Comparison of ENCODE assay signal across 3 cellular contexts in the genomic region with DNA sequence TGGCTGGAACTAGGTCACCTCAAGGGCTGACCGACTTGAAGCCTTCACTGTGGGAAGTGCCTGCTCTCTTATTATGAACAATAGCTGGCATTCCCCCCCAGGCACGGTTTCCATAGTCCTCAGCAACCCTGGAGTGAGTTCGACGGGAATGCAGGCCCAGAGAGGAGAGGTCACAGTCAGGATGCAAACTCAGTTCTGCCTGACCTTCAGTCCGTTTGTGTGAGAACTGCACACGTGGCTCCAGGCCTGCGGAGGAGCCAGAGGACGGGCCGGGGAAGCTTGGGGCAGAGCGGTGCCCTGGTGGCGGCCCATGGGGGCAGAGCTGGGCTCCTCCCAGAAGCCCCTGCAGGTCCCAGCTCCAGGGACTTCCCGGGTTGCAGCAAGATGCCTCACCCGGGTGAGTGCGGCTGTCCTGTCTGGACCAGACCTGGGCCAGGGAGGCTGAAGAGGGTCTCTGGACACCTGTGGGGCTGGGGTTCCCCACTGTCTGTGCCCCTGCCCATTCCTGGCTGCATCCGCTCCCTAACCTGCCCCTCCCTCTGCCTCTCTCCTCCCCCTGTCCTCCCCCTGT.
TF ChIP-seq lines count a peak whose summit lies in the region.

No MANE protein-coding gene starts in this region.

TF ChIP-seq in GM23338, 12 proteins besides CTCF, POLR2A, EP300 and RAD21 (continues in another document):
- TF ChIP-seq, protein P1, sequence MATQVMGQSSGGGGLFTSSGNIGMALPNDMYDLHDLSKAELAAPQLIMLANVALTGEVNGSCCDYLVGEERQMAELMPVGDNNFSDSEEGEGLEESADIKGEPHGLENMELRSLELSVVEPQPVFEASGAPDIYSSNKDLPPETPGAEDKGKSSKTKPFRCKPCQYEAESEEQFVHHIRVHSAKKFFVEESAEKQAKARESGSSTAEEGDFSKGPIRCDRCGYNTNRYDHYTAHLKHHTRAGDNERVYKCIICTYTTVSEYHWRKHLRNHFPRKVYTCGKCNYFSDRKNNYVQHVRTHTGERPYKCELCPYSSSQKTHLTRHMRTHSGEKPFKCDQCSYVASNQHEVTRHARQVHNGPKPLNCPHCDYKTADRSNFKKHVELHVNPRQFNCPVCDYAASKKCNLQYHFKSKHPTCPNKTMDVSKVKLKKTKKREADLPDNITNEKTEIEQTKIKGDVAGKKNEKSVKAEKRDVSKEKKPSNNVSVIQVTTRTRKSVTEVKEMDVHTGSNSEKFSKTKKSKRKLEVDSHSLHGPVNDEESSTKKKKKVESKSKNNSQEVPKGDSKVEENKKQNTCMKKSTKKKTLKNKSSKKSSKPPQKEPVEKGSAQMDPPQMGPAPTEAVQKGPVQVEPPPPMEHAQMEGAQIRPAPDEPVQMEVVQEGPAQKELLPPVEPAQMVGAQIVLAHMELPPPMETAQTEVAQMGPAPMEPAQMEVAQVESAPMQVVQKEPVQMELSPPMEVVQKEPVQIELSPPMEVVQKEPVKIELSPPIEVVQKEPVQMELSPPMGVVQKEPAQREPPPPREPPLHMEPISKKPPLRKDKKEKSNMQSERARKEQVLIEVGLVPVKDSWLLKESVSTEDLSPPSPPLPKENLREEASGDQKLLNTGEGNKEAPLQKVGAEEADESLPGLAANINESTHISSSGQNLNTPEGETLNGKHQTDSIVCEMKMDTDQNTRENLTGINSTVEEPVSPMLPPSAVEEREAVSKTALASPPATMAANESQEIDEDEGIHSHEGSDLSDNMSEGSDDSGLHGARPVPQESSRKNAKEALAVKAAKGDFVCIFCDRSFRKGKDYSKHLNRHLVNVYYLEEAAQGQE (IDR thresholded peaks at IDR 0.05; ENCODE audit: unreplicated experiment): no peak

TF ChIP-seq in WTC11, 78 proteins besides CTCF, POLR2A, EP300 and RAD21 (continued from another document):
- TF ChIP-seq ZBTB43 (CRISPR knock-in tag; IDR thresholded peaks at IDR 0.05): no peak

TF ChIP-seq in SK-N-SH treated with all-trans-retinoic acid at 6 μM for 48 hours, 23 proteins besides CTCF, POLR2A, EP300 and RAD21 (continued from another document):
- no peak for TF ChIP-seq CSRNP3 (CRISPR knock-in tag; IDR thresholded peaks at IDR 0.05)
- TF ChIP-seq PPARA (CRISPR knock-in tag; IDR thresholded peaks at IDR 0.05; ENCODE audit: borderline replicate concordance): no peak
- TF ChIP-seq, protein P2, sequence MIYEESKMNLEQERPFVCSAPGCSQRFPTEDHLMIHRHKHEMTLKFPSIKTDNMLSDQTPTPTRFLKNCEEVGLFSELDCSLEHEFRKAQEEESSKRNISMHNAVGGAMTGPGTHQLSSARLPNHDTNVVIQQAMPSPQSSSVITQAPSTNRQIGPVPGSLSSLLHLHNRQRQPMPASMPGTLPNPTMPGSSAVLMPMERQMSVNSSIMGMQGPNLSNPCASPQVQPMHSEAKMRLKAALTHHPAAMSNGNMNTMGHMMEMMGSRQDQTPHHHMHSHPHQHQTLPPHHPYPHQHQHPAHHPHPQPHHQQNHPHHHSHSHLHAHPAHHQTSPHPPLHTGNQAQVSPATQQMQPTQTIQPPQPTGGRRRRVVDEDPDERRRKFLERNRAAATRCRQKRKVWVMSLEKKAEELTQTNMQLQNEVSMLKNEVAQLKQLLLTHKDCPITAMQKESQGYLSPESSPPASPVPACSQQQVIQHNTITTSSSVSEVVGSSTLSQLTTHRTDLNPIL (CRISPR knock-in tag; IDR thresholded peaks at IDR 0.05; ENCODE audit: low read depth): no peak
- no peak for TF ChIP-seq POU6F1 (CRISPR knock-in tag; IDR thresholded peaks at IDR 0.05; ENCODE audit: borderline replicate concordance, low read depth)
- TF ChIP-seq ZNF565 (CRISPR knock-in tag; conservative IDR thresholded peaks at IDR 0.05; ENCODE audit: low read depth): no peak
- no peak for TF ChIP-seq TOX (CRISPR knock-in tag; IDR thresholded peaks at IDR 0.05; ENCODE audit: borderline replicate concordance)
- TF ChIP-seq TCF4 (CRISPR knock-in tag; IDR thresholded peaks at IDR 0.05; ENCODE audit: borderline replicate concordance): no peak
- TF ChIP-seq RARB (CRISPR knock-in tag; IDR thresholded peaks at IDR 0.05): no peak
- TF ChIP-seq TSHZ2 (CRISPR knock-in tag; IDR thresholded peaks at IDR 0.05): no peak
- no peak for TF ChIP-seq BACH2 (CRISPR knock-in tag; IDR thresholded peaks at IDR 0.05; ENCODE audit: borderline replicate concordance)
- TF ChIP-seq ESRRG (CRISPR knock-in tag; IDR thresholded peaks at IDR 0.05): no peak
